In genomic region chr9:10045598-10045997, GRCh38 we compare ENCODE assay signal across 11 cellular contexts.
DNase-seq lines count a peak whose midpoint lies in the region; ATAC-seq and TF ChIP-seq lines count a peak whose summit lies in the region.
"Had no signal": no experiment of that assay in that cellular context is flagged by ENCODE, and none has a peak within 500 bp of the region (broad histone marks: within the 10 kb centered on the region; RNA-seq: fewer than 3 reads in every experiment).

No MANE protein-coding gene starts in this region.

- H3K9me3 ChIP-seq in colonic mucosa, result no peaks in the 10 kb centered on the region
- H3K9me3 ChIP-seq: transverse colon had no signal

- H3K4me3 ChIP-seq in colonic mucosa, result no peak overlapping the region
- H3K4me3 ChIP-seq: transverse colon had no signal

- H3K4me1 ChIP-seq in colonic mucosa, result no peaks in the 10 kb centered on the region
- H3K4me1 ChIP-seq: transverse colon had no signal

- H3K27ac ChIP-seq in colonic mucosa, result no peak overlapping the region
- H3K27ac ChIP-seq: transverse colon had no signal

- TF ChIP-seq CTCF in colonic mucosa (IDR thresholded peaks at IDR 0.05) (peak; percentile 14), neural crest cell (conservative IDR thresholded peaks at IDR 0.05) (peak; percentile 63)

- intact Hi-C loops in colonic mucosa (cut with DNase I), result no loop called here
- intact Hi-C loops in left colon (cut with DNase I, micrococcal nuclease), result no loop called here

- H3K4me1 Mint-ChIP-seq in neural crest cell (no peaks in the 10 kb centered on the region), immature natural killer cell (no peaks in the 10 kb centered on the region)

- no peaks in the 10 kb centered on the region for H3K36me3 ChIP-seq in colonic mucosa
- H3K36me3 ChIP-seq: transverse colon had no signal

- H3K27me3 Mint-ChIP-seq in neural crest cell (ENCODE audit: low read depth), result no peaks in the 10 kb centered on the region
- no peaks in the 10 kb centered on the region for H3K27me3 Mint-ChIP-seq in immature natural killer cell (ENCODE audit: low read depth in 3 of 3)

- H3K9me3 Mint-ChIP-seq in neural crest cell, result no peaks in the 10 kb centered on the region
- H3K9me3 Mint-ChIP-seq in immature natural killer cell, result peaks cover 2 to 24% (median 11%) of the 10 kb centered on the region in 6 donors

- H3K36me3 Mint-ChIP-seq in neural crest cell (ENCODE audit: low read depth) (no peaks in the 10 kb centered on the region), immature natural killer cell (no peaks in the 10 kb centered on the region)
- H3K36me3 Mint-ChIP-seq: activated naive CD8-positive, alpha-beta T cell had no signal

- H3K9ac ChIP-seq in colonic mucosa (ENCODE audit: low read depth in 2 of 2, low read length in 2 of 2), result no peak overlapping the region

- DNase-seq in HT-29 (ENCODE audit: low spot score), result peak; percentile 28
- DNase-seq in NCI-H2196 treated with DMSO at 0.1 percent for 48 hours (lab: John Stamatoyannopoulos, UW; ENCODE audit: unreplicated experiment), result peak; percentile 8
- DNase-seq in colonic mucosa, result no peak
- no peak for DNase-seq in neural crest cell (ENCODE audit: low read depth, low spot score)
- no peak for DNase-seq in hepatic stellate cell (ENCODE audit: low spot score)
- DNase-seq in ureter (ENCODE audit: low spot score), result no peak
- DNase-seq in left colon, result no peak
- DNase-seq in immature natural killer cell, result no peak
- DNase-seq: T-helper 9 cell, transverse colon had no signal

- H3K27ac Mint-ChIP-seq in neural crest cell (ENCODE audit: unreplicated experiment) (no peak overlapping the region), immature natural killer cell (no peak overlapping the region)
- H3K27ac Mint-ChIP-seq: activated naive CD8-positive, alpha-beta T cell had no signal

- ATAC-seq in left colon, result no peak

- H3K4me3 Mint-ChIP-seq in neural crest cell (no peak overlapping the region), immature natural killer cell (no peak overlapping the region)
- H3K4me3 Mint-ChIP-seq: activated naive CD8-positive, alpha-beta T cell had no signal

- no peaks in the 10 kb centered on the region for H3K27me3 ChIP-seq in colonic mucosa
- H3K27me3 ChIP-seq: transverse colon had no signal

Comparison
In these comparisons a context has a peak if more than half of its experiments do, and no peak if none do; other contexts are left out.
1. DNase-seq: peak in HT-29 (single experiment) and NCI-H2196 treated with DMSO at 0.1 percent for 48 hours (single experiment); none in colonic mucosa (single experiment), neural crest cell (single experiment), hepatic stellate cell (single experiment), ureter (single experiment), left colon (0 of 2) and immature natural killer cell (0 of 3).